Comparison of ENCODE assay signal across 18 cellular contexts in the genomic region with DNA sequence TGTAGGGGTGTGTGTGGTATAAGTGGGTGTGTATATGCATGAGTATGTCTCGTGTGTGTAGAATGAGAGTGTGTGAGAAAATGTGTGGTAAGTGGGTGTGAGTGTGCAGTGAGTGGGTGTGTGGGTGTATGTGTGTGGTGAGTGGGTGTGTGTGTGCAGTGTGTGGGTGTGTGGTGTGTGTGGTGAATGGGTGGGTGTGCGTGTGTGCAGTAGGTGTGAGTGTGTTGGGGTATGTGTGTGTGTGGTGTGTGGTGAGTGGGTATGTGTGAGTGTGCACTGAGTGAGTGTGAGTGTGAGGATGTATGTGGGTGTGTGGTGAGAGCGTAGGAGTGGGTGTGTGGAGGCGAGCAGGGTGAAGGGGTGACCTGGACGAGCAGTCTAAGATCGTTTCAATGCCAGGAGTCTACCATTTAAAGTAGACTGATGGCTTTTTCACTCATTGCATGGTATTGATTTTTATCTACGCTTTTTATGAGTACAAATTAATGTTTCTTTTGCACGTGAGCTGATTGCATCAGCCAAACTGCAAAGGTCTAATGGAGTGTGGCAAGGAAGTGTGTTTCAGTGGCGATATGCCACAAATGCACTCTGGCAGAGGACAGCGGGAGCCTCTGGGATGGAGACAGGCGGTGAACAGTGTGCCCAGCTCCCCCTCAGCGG. TPM values are rescaled to one million over a fixed set of nuclear protein-coding genes. Genes with fewer than 3 reads are reported as not detected.
DNase-seq lines count a peak whose midpoint lies in the region; TF ChIP-seq lines count a peak whose summit lies in the region.
"Had no signal": no experiment of that assay in that cellular context is flagged by ENCODE, and none has a peak within 500 bp of the region (broad histone marks: within the 10 kb centered on the region; RNA-seq: fewer than 3 reads in every experiment).

No MANE protein-coding gene starts in this region.

- CTCF ChIA-PET in HEK293 (lab: Yijun Ruan, JAX), result no interaction called here

- H3K4me1 ChIP-seq in BLaER1 treated with 17β-estradiol and CSF1 and Interleukin-3, amounts not matched to agents 10 nM and 100 nM, result peaks cover 21 to 77% (median 59%) of the 10 kb centered on the region in 10 experiments
- H3K4me1 ChIP-seq in HEK293 (ENCODE audit: control insufficient read depth, insufficient read depth, low read length), result peaks cover 4% of the 10 kb centered on the region; the same call in 1 of the 2 replicates
- peaks cover 14% of the 10 kb centered on the region for H3K4me1 ChIP-seq in mesenchymal stem cell (ENCODE audit: control insufficient read depth, insufficient read depth, low read depth, low read length)

- no peaks in the 10 kb centered on the region for H3K79me1 ChIP-seq in mesenchymal stem cell (replicated peaks; ENCODE audit: low read length, poor library complexity, severe bottlenecking)

- no peak overlapping the region for H3K23ac ChIP-seq in mesenchymal stem cell (ENCODE audit: low read length in 2 of 2)

- H3K27me3 ChIP-seq in BLaER1 treated with 17β-estradiol and CSF1 and Interleukin-3, amounts not matched to agents 10 nM and 100 nM, result no peaks in the 10 kb centered on the region
- peaks cover 14 to 23% of the 10 kb centered on the region in 2 experiments for H3K27me3 ChIP-seq in mesenchymal stem cell (ENCODE audit: control insufficient read depth in 1 of 2, insufficient read depth in 1 of 2, low read length in 2 of 2)

- no peaks in the 10 kb centered on the region for H4K20me1 ChIP-seq in BLaER1 treated with 17β-estradiol and CSF1 and Interleukin-3, amounts not matched to agents 10 nM and 100 nM

- no peak overlapping the region for H3K9ac ChIP-seq in BLaER1 treated with 17β-estradiol and CSF1 and Interleukin-3, amounts not matched to agents 10 nM and 100 nM
- H3K9ac ChIP-seq in SK-N-MC (ENCODE audit: insufficient read length) (peak overlapping the region; percentile 15), mesenchymal stem cell (ENCODE audit: low read length) (no peak overlapping the region)
- H3K9ac ChIP-seq: KMS-11 had no signal

- H4K8ac ChIP-seq in mesenchymal stem cell (ENCODE audit: low read length), result peak overlapping the region; percentile 39

- no peak for TF ChIP-seq CTCF in HEK293 (tag by site-specific recombination; IDR thresholded peaks at IDR 0.05)

- H2AFZ ChIP-seq in mesenchymal stem cell (ENCODE audit: low read depth, low read length), result no peak overlapping the region

- no peak for DNase-seq in SK-N-MC (ENCODE audit: low read depth, low spot score)
- no peak for DNase-seq in mesenchymal stem cell
- no peak for DNase-seq in SKM-1 (lab: John Stamatoyannopoulos, UW; ENCODE audit: unreplicated experiment)
- no peak for DNase-seq in DMS153 treated with DMSO at 0.1 percent for 48 hours (lab: John Stamatoyannopoulos, UW; ENCODE audit: unreplicated experiment)
- DNase-seq in NK-92 (lab: John Stamatoyannopoulos, UW; ENCODE audit: unreplicated experiment), result no peak
- no peak for DNase-seq in activated CD8-positive, alpha-beta memory T cell treated with anti-CD3 and anti-CD28 coated beads, Interleukin-2, amount 50 U/mL, for 4 hours
- DNase-seq: ACHN, COR-L47, GOT3, NCI-H1417 treated with DMSO at 0.1 percent for 48 hours, NCI-H1930, NCI-H524, NCI-H82, PC-3, RPMI8226 had no signal

- no peak overlapping the region for H3K4ac ChIP-seq in mesenchymal stem cell (ENCODE audit: low read depth in 1 of 2, low read length in 2 of 2)

- peak overlapping the region in 8 of 11 experiments; percentile 21 to 60 (median 46); a peak in 14 of 22 replicates for H3K4me2 ChIP-seq in BLaER1 treated with 17β-estradiol and CSF1 and Interleukin-3, amounts not matched to agents 10 nM and 100 nM
- no peak overlapping the region for H3K4me2 ChIP-seq in mesenchymal stem cell (ENCODE audit: low read length, poor library complexity, severe bottlenecking)
- H3K4me2 ChIP-seq: KMS-11 had no signal

- no peaks in the 10 kb centered on the region for H3K36me3 ChIP-seq in BLaER1 treated with 17β-estradiol and CSF1 and Interleukin-3, amounts not matched to agents 10 nM and 100 nM
- H3K36me3 ChIP-seq in HEK293 (ENCODE audit: control insufficient read depth in 2 of 2, insufficient read depth in 1 of 2, low read length in 2 of 2) (no peaks in the 10 kb centered on the region), SK-N-MC (ENCODE audit: insufficient read depth, low read length) (no peaks in the 10 kb centered on the region), mesenchymal stem cell (ENCODE audit: control insufficient read depth in 1 of 2, insufficient read depth in 2 of 2, low read depth in 1 of 2, low read length in 2 of 2) (no peaks in the 10 kb centered on the region)

- H4K91ac ChIP-seq in mesenchymal stem cell (ENCODE audit: low read length), result peak overlapping the region; percentile 34

- peak overlapping the region in 1 of 2 experiments; percentile 28 for H3K18ac ChIP-seq in mesenchymal stem cell (ENCODE audit: low read depth in 1 of 2, low read length in 2 of 2)

- no peak overlapping the region for H2AK5ac ChIP-seq in mesenchymal stem cell (ENCODE audit: low read length, severe bottlenecking)

- H2BK120ac ChIP-seq in mesenchymal stem cell (ENCODE audit: low read depth, low read length), result no peak overlapping the region

- POLR2A ChIA-PET in HEK293 (lab: Yijun Ruan, JAX), result no interaction called here

- H3K14ac ChIP-seq in mesenchymal stem cell (ENCODE audit: low read length in 2 of 2), result peak overlapping the region in 1 of 2 experiments; percentile 53

- H2BK5ac ChIP-seq in mesenchymal stem cell (ENCODE audit: low read depth, low read length, poor library complexity, severe bottlenecking), result no peak overlapping the region

- H3K9me3 ChIP-seq in BLaER1 treated with 17β-estradiol and CSF1 and Interleukin-3, amounts not matched to agents 10 nM and 100 nM (replicated peaks in 1 of 11), result no peaks in the 10 kb centered on the region
- H3K9me3 ChIP-seq in HEK293 (ENCODE audit: control insufficient read depth, insufficient read depth, low read depth, low read length), result no peaks in the 10 kb centered on the region
- H3K9me3 ChIP-seq in SK-N-MC (ENCODE audit: low read depth, low read length), result no peaks in the 10 kb centered on the region
- H3K9me3 ChIP-seq in mesenchymal stem cell (ENCODE audit: control insufficient read depth, low read length), result no peaks in the 10 kb centered on the region

- H2BK12ac ChIP-seq in mesenchymal stem cell (ENCODE audit: low read length in 2 of 2), result no peak overlapping the region

- H3K4me3 ChIP-seq in BLaER1 treated with 17β-estradiol and CSF1 and Interleukin-3, amounts not matched to agents 10 nM and 100 nM, result no peak overlapping the region
- no peak overlapping the region for H3K4me3 ChIP-seq in HEK293 (ENCODE audit: low read depth, low read length)
- H3K4me3 ChIP-seq in SK-N-MC, result peak overlapping the region; percentile 21; the same call in 1 of the 2 replicates
- no peak overlapping the region for H3K4me3 ChIP-seq in mesenchymal stem cell (ENCODE audit: insufficient read depth in 1 of 2, low read depth in 1 of 2, low read length in 2 of 2)

- no peak overlapping the region for H2BK15ac ChIP-seq in mesenchymal stem cell (ENCODE audit: low read depth, poor library complexity, severe bottlenecking)

- peak overlapping the region in 3 of 11 experiments; percentile 10 to 60 (median 30); a peak in 4 of 22 replicates for H3K27ac ChIP-seq in BLaER1 treated with 17β-estradiol and CSF1 and Interleukin-3, amounts not matched to agents 10 nM and 100 nM
- H3K27ac ChIP-seq in HEK293 (ENCODE audit: extremely low read depth, low read depth, low read length) (no peak overlapping the region), SK-N-MC (peak overlapping the region; percentile 30; the same call in 1 of the 2 replicates), mesenchymal stem cell (ENCODE audit: low read length, poor library complexity, severe bottlenecking) (no peak overlapping the region)
- H3K27ac ChIP-seq: KMS-11 had no signal

- WGBS in mesenchymal stem cell, result 98% methylated on average over 12 of the region's 12 CpGs

TF ChIP-seq in HEK293, 187 proteins besides CTCF, POLR2A, EP300 and RAD21 (continues in another document):
- TF ChIP-seq ZFP37 (tag by site-specific recombination; IDR thresholded peaks at IDR 0.05) (no peak), MYNN (tag by site-specific recombination; IDR thresholded peaks at IDR 0.05; ENCODE audit: borderline replicate concordance) (peak; percentile 42; the same call in 1 of the 2 replicates), ZIC2 (tag by site-specific recombination; IDR thresholded peaks at IDR 0.05) (0 out of 2 replicates have a peak, but pooled peaks have one; percentile 11), WT1 (tag by site-specific recombination; IDR thresholded peaks at IDR 0.05) (no peak), ZNF670 (tag by site-specific recombination; IDR thresholded peaks at IDR 0.05; ENCODE audit: low read depth) (peak; percentile 96; the same call in 1 of the 2 replicates), ZNF626 (tag by site-specific recombination; IDR thresholded peaks at IDR 0.05) (no peak), ZNF701 (tag by site-specific recombination; IDR thresholded peaks at IDR 0.05) (peak; percentile 83; the same call in 1 of the 2 replicates), ZNF23 (tag by site-specific recombination; IDR thresholded peaks at IDR 0.05; ENCODE audit: borderline replicate concordance) (no peak), YY2 (tag by site-specific recombination; IDR thresholded peaks at IDR 0.05) (peak; percentile 47), BCL11B (tag by site-specific recombination; IDR thresholded peaks at IDR 0.05; ENCODE audit: low read depth) (peak; percentile 49; the same call in 1 of the 2 replicates), SP7 (tag by site-specific recombination; IDR thresholded peaks at IDR 0.05) (peak; percentile 69), ZNF677 (tag by site-specific recombination; IDR thresholded peaks at IDR 0.05) (no peak), ZNF266 (tag by site-specific recombination; IDR thresholded peaks at IDR 0.05; ENCODE audit: low read depth) (peak; percentile 83)
- TF ChIP-seq, protein P1, sequence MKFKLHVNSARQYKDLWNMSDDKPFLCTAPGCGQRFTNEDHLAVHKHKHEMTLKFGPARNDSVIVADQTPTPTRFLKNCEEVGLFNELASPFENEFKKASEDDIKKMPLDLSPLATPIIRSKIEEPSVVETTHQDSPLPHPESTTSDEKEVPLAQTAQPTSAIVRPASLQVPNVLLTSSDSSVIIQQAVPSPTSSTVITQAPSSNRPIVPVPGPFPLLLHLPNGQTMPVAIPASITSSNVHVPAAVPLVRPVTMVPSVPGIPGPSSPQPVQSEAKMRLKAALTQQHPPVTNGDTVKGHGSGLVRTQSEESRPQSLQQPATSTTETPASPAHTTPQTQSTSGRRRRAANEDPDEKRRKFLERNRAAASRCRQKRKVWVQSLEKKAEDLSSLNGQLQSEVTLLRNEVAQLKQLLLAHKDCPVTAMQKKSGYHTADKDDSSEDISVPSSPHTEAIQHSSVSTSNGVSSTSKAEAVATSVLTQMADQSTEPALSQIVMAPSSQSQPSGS (tag by site-specific recombination; IDR thresholded peaks at IDR 0.05; ENCODE audit: low read depth), result no peak; the same call in 1 of the 2 replicates

RNA-seq across cellular contexts. Expression of gene CPN2, which starts 1.6 kb away (rescaled TPM):
- polyA plus RNA-seq in mesenchymal stem cell (2013, experiment 1 of 2), result not detected
- polyA plus RNA-seq in mesenchymal stem cell (2013, experiment 2 of 2), result not detected

RNA-seq across cellular contexts. Expression of gene LRRC15, which starts 16.8 kb away (rescaled TPM):
- 0.55 TPM for polyA plus RNA-seq in mesenchymal stem cell (2013, experiment 1 of 2)
- polyA plus RNA-seq in mesenchymal stem cell (2013, experiment 2 of 2), result 0.56 TPM

RNA-seq across cellular contexts. Expression of gene GP5, which starts 46.3 kb away (rescaled TPM):
- 0.03 TPM for polyA plus RNA-seq in mesenchymal stem cell (2013, experiment 1 of 2)
- polyA plus RNA-seq in mesenchymal stem cell (2013, experiment 2 of 2), result 0.03 TPM
